Comparison of ENCODE assay signal across 1 cellular context in the genomic region with DNA sequence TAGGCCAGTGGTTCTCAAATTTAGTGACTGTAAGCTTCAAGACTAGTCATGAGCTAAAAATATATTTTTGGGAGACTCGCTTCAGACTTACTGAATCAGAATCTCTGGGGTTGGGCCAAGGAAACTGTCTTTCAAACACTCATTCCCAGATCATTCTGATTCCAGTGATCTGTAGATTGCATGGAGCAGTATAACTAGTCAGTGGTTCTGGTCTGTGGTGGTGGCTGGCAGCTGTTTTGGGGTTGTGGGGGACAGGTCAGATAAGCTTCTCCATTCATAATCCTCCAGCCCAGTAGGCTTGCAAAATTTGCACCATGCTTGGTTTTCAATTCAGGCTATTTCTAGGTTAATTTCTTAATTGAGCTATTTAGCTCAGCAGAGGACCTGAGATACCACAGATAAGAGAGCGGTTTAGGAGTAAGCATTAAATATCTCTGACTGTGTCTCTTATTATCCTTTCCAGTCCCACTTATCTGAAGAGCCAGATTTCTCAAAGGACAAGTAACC.
TF ChIP-seq lines count a peak whose summit lies in the region.

No MANE protein-coding gene starts in this region.

TF ChIP-seq in HEK293, 187 proteins besides CTCF, POLR2A, EP300 and RAD21 (continued from another document):
- TF ChIP-seq, protein P1, sequence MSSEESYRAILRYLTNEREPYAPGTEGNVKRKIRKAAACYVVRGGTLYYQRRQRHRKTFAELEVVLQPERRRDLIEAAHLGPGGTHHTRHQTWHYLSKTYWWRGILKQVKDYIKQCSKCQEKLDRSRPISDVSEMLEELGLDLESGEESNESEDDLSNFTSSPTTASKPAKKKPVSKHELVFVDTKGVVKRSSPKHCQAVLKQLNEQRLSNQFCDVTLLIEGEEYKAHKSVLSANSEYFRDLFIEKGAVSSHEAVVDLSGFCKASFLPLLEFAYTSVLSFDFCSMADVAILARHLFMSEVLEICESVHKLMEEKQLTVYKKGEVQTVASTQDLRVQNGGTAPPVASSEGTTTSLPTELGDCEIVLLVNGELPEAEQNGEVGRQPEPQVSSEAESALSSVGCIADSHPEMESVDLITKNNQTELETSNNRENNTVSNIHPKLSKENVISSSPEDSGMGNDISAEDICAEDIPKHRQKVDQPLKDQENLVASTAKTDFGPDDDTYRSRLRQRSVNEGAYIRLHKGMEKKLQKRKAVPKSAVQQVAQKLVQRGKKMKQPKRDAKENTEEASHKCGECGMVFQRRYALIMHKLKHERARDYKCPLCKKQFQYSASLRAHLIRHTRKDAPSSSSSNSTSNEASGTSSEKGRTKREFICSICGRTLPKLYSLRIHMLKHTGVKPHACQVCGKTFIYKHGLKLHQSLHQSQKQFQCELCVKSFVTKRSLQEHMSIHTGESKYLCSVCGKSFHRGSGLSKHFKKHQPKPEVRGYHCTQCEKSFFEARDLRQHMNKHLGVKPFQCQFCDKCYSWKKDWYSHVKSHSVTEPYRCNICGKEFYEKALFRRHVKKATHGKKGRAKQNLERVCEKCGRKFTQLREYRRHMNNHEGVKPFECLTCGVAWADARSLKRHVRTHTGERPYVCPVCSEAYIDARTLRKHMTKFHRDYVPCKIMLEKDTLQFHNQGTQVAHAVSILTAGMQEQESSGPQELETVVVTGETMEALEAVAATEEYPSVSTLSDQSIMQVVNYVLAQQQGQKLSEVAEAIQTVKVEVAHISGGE (tag by site-specific recombination; conservative IDR thresholded peaks at IDR 0.05; ENCODE audit: low read depth): no peak
- no peak for TF ChIP-seq PRDM1 (tag by site-specific recombination; IDR thresholded peaks at IDR 0.05)
- no peak for TF ChIP-seq ZNF202 (tag by site-specific recombination; IDR thresholded peaks at IDR 0.05; ENCODE audit: borderline replicate concordance)
- no peak for TF ChIP-seq ZNF223 (tag by site-specific recombination; IDR thresholded peaks at IDR 0.05)
- no peak for TF ChIP-seq GFI1B (tag by site-specific recombination; IDR thresholded peaks at IDR 0.05)
- no peak for TF ChIP-seq ZBTB21 (tag by site-specific recombination; IDR thresholded peaks at IDR 0.05)
- no peak for TF ChIP-seq ZNF561 (tag by site-specific recombination; IDR thresholded peaks at IDR 0.05; ENCODE audit: borderline replicate concordance)
- TF ChIP-seq, protein P2, sequence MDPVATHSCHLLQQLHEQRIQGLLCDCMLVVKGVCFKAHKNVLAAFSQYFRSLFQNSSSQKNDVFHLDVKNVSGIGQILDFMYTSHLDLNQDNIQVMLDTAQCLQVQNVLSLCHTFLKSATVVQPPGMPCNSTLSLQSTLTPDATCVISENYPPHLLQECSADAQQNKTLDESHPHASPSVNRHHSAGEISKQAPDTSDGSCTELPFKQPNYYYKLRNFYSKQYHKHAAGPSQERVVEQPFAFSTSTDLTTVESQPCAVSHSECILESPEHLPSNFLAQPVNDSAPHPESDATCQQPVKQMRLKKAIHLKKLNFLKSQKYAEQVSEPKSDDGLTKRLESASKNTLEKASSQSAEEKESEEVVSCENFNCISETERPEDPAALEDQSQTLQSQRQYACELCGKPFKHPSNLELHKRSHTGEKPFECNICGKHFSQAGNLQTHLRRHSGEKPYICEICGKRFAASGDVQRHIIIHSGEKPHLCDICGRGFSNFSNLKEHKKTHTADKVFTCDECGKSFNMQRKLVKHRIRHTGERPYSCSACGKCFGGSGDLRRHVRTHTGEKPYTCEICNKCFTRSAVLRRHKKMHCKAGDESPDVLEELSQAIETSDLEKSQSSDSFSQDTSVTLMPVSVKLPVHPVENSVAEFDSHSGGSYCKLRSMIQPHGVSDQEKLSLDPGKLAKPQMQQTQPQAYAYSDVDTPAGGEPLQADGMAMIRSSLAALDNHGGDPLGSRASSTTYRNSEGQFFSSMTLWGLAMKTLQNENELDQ (tag by site-specific recombination; IDR thresholded peaks at IDR 0.05; ENCODE audit: low read depth): no peak
- TF ChIP-seq, protein P3, sequence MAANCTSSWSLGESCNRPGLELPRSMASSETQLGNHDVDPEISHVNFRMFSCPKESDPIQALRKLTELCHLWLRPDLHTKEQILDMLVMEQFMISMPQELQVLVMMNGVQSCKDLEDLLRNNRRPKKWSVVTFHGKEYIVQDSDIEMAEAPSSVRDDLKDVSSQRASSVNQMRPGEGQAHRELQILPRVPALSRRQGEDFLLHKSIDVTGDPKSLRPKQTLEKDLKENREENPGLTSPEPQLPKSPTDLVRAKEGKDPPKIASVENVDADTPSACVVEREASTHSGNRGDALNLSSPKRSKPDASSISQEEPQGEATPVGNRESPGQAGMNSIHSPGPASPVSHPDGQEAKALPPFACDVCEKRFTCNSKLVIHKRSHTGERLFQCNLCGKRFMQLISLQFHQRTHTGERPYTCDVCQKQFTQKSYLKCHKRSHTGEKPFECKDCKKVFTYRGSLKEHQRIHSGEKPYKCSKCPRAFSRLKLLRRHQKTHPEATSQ (tag by site-specific recombination; IDR thresholded peaks at IDR 0.05): no peak
- TF ChIP-seq, protein P4, sequence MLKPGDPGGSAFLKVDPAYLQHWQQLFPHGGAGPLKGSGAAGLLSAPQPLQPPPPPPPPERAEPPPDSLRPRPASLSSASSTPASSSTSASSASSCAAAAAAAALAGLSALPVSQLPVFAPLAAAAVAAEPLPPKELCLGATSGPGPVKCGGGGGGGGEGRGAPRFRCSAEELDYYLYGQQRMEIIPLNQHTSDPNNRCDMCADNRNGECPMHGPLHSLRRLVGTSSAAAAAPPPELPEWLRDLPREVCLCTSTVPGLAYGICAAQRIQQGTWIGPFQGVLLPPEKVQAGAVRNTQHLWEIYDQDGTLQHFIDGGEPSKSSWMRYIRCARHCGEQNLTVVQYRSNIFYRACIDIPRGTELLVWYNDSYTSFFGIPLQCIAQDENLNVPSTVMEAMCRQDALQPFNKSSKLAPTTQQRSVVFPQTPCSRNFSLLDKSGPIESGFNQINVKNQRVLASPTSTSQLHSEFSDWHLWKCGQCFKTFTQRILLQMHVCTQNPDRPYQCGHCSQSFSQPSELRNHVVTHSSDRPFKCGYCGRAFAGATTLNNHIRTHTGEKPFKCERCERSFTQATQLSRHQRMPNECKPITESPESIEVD (tag by site-specific recombination; IDR thresholded peaks at IDR 0.05): peak; percentile 44
- TF ChIP-seq, protein P5, sequence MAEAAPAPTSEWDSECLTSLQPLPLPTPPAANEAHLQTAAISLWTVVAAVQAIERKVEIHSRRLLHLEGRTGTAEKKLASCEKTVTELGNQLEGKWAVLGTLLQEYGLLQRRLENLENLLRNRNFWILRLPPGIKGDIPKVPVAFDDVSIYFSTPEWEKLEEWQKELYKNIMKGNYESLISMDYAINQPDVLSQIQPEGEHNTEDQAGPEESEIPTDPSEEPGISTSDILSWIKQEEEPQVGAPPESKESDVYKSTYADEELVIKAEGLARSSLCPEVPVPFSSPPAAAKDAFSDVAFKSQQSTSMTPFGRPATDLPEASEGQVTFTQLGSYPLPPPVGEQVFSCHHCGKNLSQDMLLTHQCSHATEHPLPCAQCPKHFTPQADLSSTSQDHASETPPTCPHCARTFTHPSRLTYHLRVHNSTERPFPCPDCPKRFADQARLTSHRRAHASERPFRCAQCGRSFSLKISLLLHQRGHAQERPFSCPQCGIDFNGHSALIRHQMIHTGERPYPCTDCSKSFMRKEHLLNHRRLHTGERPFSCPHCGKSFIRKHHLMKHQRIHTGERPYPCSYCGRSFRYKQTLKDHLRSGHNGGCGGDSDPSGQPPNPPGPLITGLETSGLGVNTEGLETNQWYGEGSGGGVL (tag by site-specific recombination; IDR thresholded peaks at IDR 0.05): no peak
- no peak; the same call in 1 of the 2 replicates for TF ChIP-seq ZNF843 (tag by site-specific recombination; IDR thresholded peaks at IDR 0.05)
- TF ChIP-seq, protein P6, sequence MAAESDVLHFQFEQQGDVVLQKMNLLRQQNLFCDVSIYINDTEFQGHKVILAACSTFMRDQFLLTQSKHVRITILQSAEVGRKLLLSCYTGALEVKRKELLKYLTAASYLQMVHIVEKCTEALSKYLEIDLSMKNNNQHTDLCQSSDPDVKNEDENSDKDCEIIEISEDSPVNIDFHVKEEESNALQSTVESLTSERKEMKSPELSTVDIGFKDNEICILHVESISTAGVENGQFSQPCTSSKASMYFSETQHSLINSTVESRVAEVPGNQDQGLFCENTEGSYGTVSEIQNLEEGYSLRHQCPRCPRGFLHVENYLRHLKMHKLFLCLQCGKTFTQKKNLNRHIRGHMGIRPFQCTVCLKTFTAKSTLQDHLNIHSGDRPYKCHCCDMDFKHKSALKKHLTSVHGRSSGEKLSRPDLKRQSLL (tag by site-specific recombination; IDR thresholded peaks at IDR 0.05): no peak
- 0 out of 2 replicates have a peak, but pooled peaks have one; percentile 4 for TF ChIP-seq ZNF558 (tag by site-specific recombination; IDR thresholded peaks at IDR 0.05)
- TF ChIP-seq ZNF221 (tag by site-specific recombination; IDR thresholded peaks at IDR 0.05; ENCODE audit: borderline replicate concordance): no peak
- TF ChIP-seq, protein P7, sequence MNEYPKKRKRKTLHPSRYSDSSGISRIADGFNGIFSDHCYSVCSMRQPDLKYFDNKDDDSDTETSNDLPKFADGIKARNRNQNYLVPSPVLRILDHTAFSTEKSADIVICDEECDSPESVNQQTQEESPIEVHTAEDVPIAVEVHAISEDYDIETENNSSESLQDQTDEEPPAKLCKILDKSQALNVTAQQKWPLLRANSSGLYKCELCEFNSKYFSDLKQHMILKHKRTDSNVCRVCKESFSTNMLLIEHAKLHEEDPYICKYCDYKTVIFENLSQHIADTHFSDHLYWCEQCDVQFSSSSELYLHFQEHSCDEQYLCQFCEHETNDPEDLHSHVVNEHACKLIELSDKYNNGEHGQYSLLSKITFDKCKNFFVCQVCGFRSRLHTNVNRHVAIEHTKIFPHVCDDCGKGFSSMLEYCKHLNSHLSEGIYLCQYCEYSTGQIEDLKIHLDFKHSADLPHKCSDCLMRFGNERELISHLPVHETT (tag by site-specific recombination; IDR thresholded peaks at IDR 0.05): 0 out of 2 replicates have a peak, but pooled peaks have one; percentile 20
- TF ChIP-seq ZNF341 (tag by site-specific recombination; IDR thresholded peaks at IDR 0.05; ENCODE audit: low read depth): peak; percentile 27; the same call in 1 of the 2 replicates
- TF ChIP-seq IKZF3 (tag by site-specific recombination; IDR thresholded peaks at IDR 0.05): peak; percentile 35; the same call in 1 of the 2 replicates
- TF ChIP-seq, protein P8, sequence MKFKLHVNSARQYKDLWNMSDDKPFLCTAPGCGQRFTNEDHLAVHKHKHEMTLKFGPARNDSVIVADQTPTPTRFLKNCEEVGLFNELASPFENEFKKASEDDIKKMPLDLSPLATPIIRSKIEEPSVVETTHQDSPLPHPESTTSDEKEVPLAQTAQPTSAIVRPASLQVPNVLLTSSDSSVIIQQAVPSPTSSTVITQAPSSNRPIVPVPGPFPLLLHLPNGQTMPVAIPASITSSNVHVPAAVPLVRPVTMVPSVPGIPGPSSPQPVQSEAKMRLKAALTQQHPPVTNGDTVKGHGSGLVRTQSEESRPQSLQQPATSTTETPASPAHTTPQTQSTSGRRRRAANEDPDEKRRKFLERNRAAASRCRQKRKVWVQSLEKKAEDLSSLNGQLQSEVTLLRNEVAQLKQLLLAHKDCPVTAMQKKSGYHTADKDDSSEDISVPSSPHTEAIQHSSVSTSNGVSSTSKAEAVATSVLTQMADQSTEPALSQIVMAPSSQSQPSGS (tag by site-specific recombination; IDR thresholded peaks at IDR 0.05; ENCODE audit: low read depth): no peak
- no peak for TF ChIP-seq KLF8 (tag by site-specific recombination; IDR thresholded peaks at IDR 0.05)
- TF ChIP-seq, protein P9, sequence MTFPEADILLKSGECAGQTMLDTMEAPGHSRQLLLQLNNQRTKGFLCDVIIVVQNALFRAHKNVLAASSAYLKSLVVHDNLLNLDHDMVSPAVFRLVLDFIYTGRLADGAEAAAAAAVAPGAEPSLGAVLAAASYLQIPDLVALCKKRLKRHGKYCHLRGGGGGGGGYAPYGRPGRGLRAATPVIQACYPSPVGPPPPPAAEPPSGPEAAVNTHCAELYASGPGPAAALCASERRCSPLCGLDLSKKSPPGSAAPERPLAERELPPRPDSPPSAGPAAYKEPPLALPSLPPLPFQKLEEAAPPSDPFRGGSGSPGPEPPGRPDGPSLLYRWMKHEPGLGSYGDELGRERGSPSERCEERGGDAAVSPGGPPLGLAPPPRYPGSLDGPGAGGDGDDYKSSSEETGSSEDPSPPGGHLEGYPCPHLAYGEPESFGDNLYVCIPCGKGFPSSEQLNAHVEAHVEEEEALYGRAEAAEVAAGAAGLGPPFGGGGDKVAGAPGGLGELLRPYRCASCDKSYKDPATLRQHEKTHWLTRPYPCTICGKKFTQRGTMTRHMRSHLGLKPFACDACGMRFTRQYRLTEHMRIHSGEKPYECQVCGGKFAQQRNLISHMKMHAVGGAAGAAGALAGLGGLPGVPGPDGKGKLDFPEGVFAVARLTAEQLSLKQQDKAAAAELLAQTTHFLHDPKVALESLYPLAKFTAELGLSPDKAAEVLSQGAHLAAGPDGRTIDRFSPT (tag by site-specific recombination; IDR thresholded peaks at IDR 0.05): no peak
- peak; percentile 52; the same call in 1 of the 2 replicates for TF ChIP-seq OSR2 (tag by site-specific recombination; IDR thresholded peaks at IDR 0.05)
- TF ChIP-seq KLF1 (tag by site-specific recombination; IDR thresholded peaks at IDR 0.05): no peak
- TF ChIP-seq WT1 (tag by site-specific recombination; IDR thresholded peaks at IDR 0.05): peak; percentile 87
- 0 out of 2 replicates have a peak, but pooled peaks have one; percentile 21 for TF ChIP-seq FEZF1 (tag by site-specific recombination; IDR thresholded peaks at IDR 0.05)
- TF ChIP-seq ZNF324 (tag by site-specific recombination; IDR thresholded peaks at IDR 0.05): no peak
